Comparison of ENCODE assay signal across 14 cellular contexts in the genomic region with DNA sequence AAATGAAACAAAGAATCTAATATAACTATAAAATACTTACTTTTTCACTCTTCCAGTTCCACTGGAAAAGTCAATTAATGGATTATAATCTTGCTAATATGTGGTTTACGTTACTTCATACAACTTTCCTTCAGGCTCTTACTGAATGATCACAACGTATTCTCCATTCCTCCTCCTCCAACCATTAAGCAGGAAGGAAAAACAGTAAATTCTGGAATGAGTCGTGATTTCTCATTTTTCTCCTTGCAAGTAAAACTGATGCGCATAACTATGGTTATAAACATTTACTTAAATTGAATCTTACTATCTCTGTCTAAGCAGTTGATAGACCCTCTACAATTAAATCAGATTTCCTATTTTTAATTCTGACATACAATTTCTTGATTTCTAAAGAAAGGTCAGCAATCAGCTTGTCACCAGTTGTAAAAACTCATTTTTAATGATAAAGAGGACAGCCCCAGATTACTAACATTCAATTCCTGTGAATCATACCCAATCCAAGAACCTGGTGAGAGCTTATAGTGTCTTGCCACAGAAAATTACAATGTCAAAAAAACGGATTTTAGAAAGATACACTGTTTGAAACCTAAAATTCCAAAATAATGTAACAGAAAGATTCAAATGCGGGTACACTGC.
DNase-seq lines count a peak whose midpoint lies in the region; TF ChIP-seq lines count a peak whose summit lies in the region.
"Had no signal": no experiment of that assay in that cellular context is flagged by ENCODE, and none has a peak within 500 bp of the region (broad histone marks: within the 10 kb centered on the region; RNA-seq: fewer than 3 reads in every experiment).

No MANE protein-coding gene starts in this region.

- H3K79me2 ChIP-seq in hepatocyte = no peaks in the 10 kb centered on the region

- no peak overlapping the region for H3K4me2 ChIP-seq in hepatocyte

- H3K27me3 ChIP-seq in HUES48 (ENCODE audit: control insufficient read depth, insufficient read depth, low read length) (no peaks in the 10 kb centered on the region), hepatocyte (no peaks in the 10 kb centered on the region)
- H3K27me3 ChIP-seq: cardiac muscle cell had no signal

- H3K36me3 ChIP-seq in HUES48 (ENCODE audit: control insufficient read depth, insufficient read depth, low read length) = peaks cover 54% of the 10 kb centered on the region
- H3K36me3 ChIP-seq in hepatocyte (replicated peaks; ENCODE audit: insufficient read depth, low read depth) = no peaks in the 10 kb centered on the region
- H3K36me3 ChIP-seq: thoracic aorta had no signal

- no peak overlapping the region for H3K9ac ChIP-seq in HUES48 (ENCODE audit: low read depth, low read length)

- H2AFZ ChIP-seq in hepatocyte = no peak overlapping the region

- 89% methylated on average over 6 of the region's 6 CpGs for WGBS in hepatocyte (ENCODE audit: low lambda C conversion rate, missing lambda C conversion rate)

- peaks cover 7% of the 10 kb centered on the region; the same call in 1 of the 2 replicates for H3K4me1 ChIP-seq in HUES48 (ENCODE audit: control insufficient read depth, insufficient read depth, low read length)
- no peaks in the 10 kb centered on the region for H3K4me1 ChIP-seq in hepatocyte (ENCODE audit: insufficient read depth)

- no peak for TF ChIP-seq CTCF in AG10803 (conservative IDR thresholded peaks at IDR 0.05; ENCODE audit: low read length)
- no peak for TF ChIP-seq CTCF in hepatocyte (IDR thresholded peaks at IDR 0.05; ENCODE audit: poor library complexity)

- H3K27ac ChIP-seq in HUES48 (ENCODE audit: low read depth, low read length) (peak overlapping the region; percentile 48), hepatocyte (no peak overlapping the region)
- H3K27ac ChIP-seq: cardiac muscle cell, thoracic aorta had no signal

- H3K9me2 ChIP-seq in hepatocyte (replicated peaks; ENCODE audit: insufficient read depth) = no peaks in the 10 kb centered on the region

- DNase-seq in AG10803 (ENCODE audit: low read depth) (peak; percentile 48), astrocyte of the hippocampus (ENCODE audit: low read depth, low spot score) (peak; percentile 43), kidney glomerular epithelial cell (lab: John Stamatoyannopoulos, UW) (peak; percentile 43), GDM1 (lab: John Stamatoyannopoulos, UW) (no peak), T-helper 1 cell (no peak), hepatocyte (ENCODE audit: low spot score) (no peak)
- DNase-seq in activated CD4-positive, CD25-positive, alpha-beta regulatory T cell (lab: John Stamatoyannopoulos, UW) = no peak
- DNase-seq: DMS79, NCI-H1048, NCI-H2227 treated with DMSO at 0.1 percent for 48 hours had no signal

- H3K9me3 ChIP-seq in HUES48 (ENCODE audit: control insufficient read depth, insufficient read depth, low read length) (no peaks in the 10 kb centered on the region), hepatocyte (ENCODE audit: low read depth) (no peaks in the 10 kb centered on the region)
- H3K9me3 ChIP-seq: thoracic aorta had no signal

- H4K20me1 ChIP-seq in hepatocyte (ENCODE audit: insufficient read depth, poor library complexity, severe bottlenecking) = no peaks in the 10 kb centered on the region

- no peak overlapping the region for H3K4me3 ChIP-seq in AG10803 (ENCODE audit: low read length)
- H3K4me3 ChIP-seq in HUES48 (ENCODE audit: low read depth, low read length) = no peak overlapping the region
- no peak overlapping the region for H3K4me3 ChIP-seq in hepatocyte
- H3K4me3 ChIP-seq: cardiac muscle cell, GM12878, thoracic aorta had no signal

Comparison
In these comparisons a context has a peak if more than half of its experiments do, and no peak if none do; other contexts are left out.
1. DNase-seq: peak in AG10803 (single experiment), astrocyte of the hippocampus (single experiment) and kidney glomerular epithelial cell (single experiment); none in activated CD4-positive, CD25-positive, alpha-beta regulatory T cell (0 of 4), GDM1 (single experiment), T-helper 1 cell (0 of 5) and hepatocyte (single experiment).